27 cellular contexts compared by ENCODE assay signal in genomic region chr21:20396798-20397197, GRCh38.
"Had no signal": no experiment of that assay in that cellular context is flagged by ENCODE, and none has a peak within 500 bp of the region (broad histone marks: within the 10 kb centered on the region; RNA-seq: fewer than 3 reads in every experiment).

No MANE protein-coding gene starts in this region.

- H3K27ac ChIP-seq: neural progenitor cell, ovary, parathyroid adenoma, psoas muscle, right lobe of liver, sigmoid colon, stomach, thoracic aorta, thyroid gland, tibial nerve, upper lobe of left lung, vagina had no signal

- ATAC-seq: natural killer cell; psoas muscle; right cardiac atrium; right lobe of liver; stimulated activated naive B cell treated with anti-CD40 and anti-IgM and Interleukin-4, amounts not matched to agents 10 μg/mL and 1 μg/mL and 100 μg/mL, for 72 hours had no signal

- H3K4me1 Mint-ChIP-seq: natural killer cell; nephron; neural progenitor cell; stimulated activated naive B cell treated with anti-CD40 and anti-IgM and Interleukin-4, amounts not matched to agents 10 μg/mL and 1 μg/mL and 100 μg/mL, for 72 hours had no signal

- H3K36me3 ChIP-seq: neural progenitor cell, ovary, right lobe of liver, sigmoid colon, stomach, thoracic aorta, thyroid gland, tibial nerve, upper lobe of left lung, vagina had no signal

- H3K9me3 Mint-ChIP-seq: nephron, neural progenitor cell had no signal

- H3K27me3 ChIP-seq: neural progenitor cell, ovary, right lobe of liver, sigmoid colon, stomach, thyroid gland, tibial nerve, upper lobe of left lung, vagina had no signal

- H3K4me1 ChIP-seq: neural progenitor cell, parathyroid adenoma, psoas muscle, right lobe of liver, sigmoid colon, stomach, thyroid gland, tibial nerve, upper lobe of left lung, vagina had no signal

- H3K4me3 Mint-ChIP-seq: natural killer cell; nephron; neural progenitor cell; stimulated activated naive B cell treated with anti-CD40 and anti-IgM and Interleukin-4, amounts not matched to agents 10 μg/mL and 1 μg/mL and 100 μg/mL, for 72 hours; stimulated activated naive CD8-positive, alpha-beta T cell treated with anti-CD3 and anti-CD28 coated beads, Interleukin-15, Interleukin-2, amounts not matched to agents 100 ng/mL and 50 ng/mL, for 24 hours had no signal

- H3K36me3 Mint-ChIP-seq: natural killer cell; neural progenitor cell; stimulated activated naive B cell treated with anti-CD40 and anti-IgM and Interleukin-4, amounts not matched to agents 10 μg/mL and 1 μg/mL and 100 μg/mL, for 72 hours had no signal

- H3K4me3 ChIP-seq: neural progenitor cell, ovary, psoas muscle, right lobe of liver, sigmoid colon, stomach, thoracic aorta, thyroid gland, tibial nerve, upper lobe of left lung, vagina had no signal

- H3K9me3 ChIP-seq: ovary, psoas muscle, right lobe of liver, sigmoid colon, thoracic aorta, thyroid gland, tibial nerve, vagina had no signal

- H3K27me3 Mint-ChIP-seq: progenitor cell of endocrine pancreas; stimulated activated naive B cell treated with anti-CD40 and anti-IgM and Interleukin-4, amounts not matched to agents 10 μg/mL and 1 μg/mL and 100 μg/mL, for 72 hours; stimulated activated naive CD8-positive, alpha-beta T cell treated with anti-CD3 and anti-CD28 coated beads, Interleukin-15, Interleukin-2, amounts not matched to agents 100 ng/mL and 50 ng/mL, for 24 hours had no signal

- DNase-seq: natural killer cell; occipital lobe; ovary; psoas muscle; right cardiac atrium; sigmoid colon; small intestine; stimulated activated CD4-positive, alpha-beta T cell treated with anti-CD3 and anti-CD28 coated beads, Interleukin-12 subunit alpha, Interleukin-12 subunit beta, amount 100 ng/mL, for 4 hours; stimulated activated CD4-positive, alpha-beta T cell treated with anti-CD3 and anti-CD28 coated beads, Interleukin-1b, Interleukin-23, amount 100 ng/mL, for 48 hours; stimulated activated CD4-positive, alpha-beta T cell treated with anti-CD3 and anti-CD28 coated beads, Interleukin-4, amount 100 ng/mL, for 1 hour; stimulated activated CD4-positive, alpha-beta T cell treated with anti-CD3 and anti-CD28 coated beads, Interleukin-4, amount 100 ng/mL, for 4 hours; stimulated activated CD8-positive, alpha-beta memory T cell treated with anti-CD3 and anti-CD28 coated beads, Interleukin-4, amount 100 ng/mL, for 48 hours; stimulated activated naive B cell treated with anti-CD40 and anti-IgM and Interleukin-4, amounts not matched to agents 10 μg/mL and 1 μg/mL and 100 μg/mL, for 72 hours; stimulated activated naive CD4-positive, alpha-beta T cell treated with Interleukin-2 at 50 U/mL for 16 hours; stomach; thyroid gland; trophoblast cell had no signal

- H3K27ac Mint-ChIP-seq: natural killer cell; nephron; neural progenitor cell; progenitor cell of endocrine pancreas; stimulated activated naive B cell treated with anti-CD40 and anti-IgM and Interleukin-4, amounts not matched to agents 10 μg/mL and 1 μg/mL and 100 μg/mL, for 72 hours; stimulated activated naive CD8-positive, alpha-beta T cell treated with anti-CD3 and anti-CD28 coated beads, Interleukin-15, Interleukin-2, amounts not matched to agents 100 ng/mL and 50 ng/mL, for 24 hours had no signal
